ENCODE assay signal across 1 cellular context in the genomic region with DNA sequence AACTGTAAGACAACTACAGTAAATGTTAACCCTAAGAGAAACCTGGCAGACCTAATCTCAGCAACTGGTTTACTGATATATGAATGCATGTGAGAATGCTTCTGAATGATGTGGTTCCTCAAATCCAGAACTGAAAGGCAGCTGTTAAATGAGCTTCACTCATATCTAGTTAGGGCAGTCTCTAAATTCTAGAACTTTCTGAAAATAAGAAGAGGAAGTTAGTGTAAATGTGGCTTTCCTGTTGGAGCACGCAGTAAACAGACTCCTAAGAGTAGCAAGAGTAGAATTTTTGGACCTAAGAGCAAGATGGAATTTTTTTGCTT.
TF ChIP-seq lines count a peak whose summit lies in the region.

No MANE protein-coding gene starts in this region.

TF ChIP-seq in SK-N-SH treated with all-trans-retinoic acid at 6 μM for 48 hours, 23 proteins besides CTCF, POLR2A, EP300 and RAD21 (continued from another document):
- TF ChIP-seq, protein P1, sequence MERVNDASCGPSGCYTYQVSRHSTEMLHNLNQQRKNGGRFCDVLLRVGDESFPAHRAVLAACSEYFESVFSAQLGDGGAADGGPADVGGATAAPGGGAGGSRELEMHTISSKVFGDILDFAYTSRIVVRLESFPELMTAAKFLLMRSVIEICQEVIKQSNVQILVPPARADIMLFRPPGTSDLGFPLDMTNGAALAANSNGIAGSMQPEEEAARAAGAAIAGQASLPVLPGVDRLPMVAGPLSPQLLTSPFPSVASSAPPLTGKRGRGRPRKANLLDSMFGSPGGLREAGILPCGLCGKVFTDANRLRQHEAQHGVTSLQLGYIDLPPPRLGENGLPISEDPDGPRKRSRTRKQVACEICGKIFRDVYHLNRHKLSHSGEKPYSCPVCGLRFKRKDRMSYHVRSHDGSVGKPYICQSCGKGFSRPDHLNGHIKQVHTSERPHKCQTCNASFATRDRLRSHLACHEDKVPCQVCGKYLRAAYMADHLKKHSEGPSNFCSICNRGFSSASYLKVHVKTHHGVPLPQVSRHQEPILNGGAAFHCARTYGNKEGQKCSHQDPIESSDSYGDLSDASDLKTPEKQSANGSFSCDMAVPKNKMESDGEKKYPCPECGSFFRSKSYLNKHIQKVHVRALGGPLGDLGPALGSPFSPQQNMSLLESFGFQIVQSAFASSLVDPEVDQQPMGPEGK (CRISPR knock-in tag; IDR thresholded peaks at IDR 0.05; ENCODE audit: borderline replicate concordance), result no peak
- TF ChIP-seq ZNF565 (CRISPR knock-in tag; conservative IDR thresholded peaks at IDR 0.05; ENCODE audit: low read depth), result no peak
- TF ChIP-seq, protein P2, sequence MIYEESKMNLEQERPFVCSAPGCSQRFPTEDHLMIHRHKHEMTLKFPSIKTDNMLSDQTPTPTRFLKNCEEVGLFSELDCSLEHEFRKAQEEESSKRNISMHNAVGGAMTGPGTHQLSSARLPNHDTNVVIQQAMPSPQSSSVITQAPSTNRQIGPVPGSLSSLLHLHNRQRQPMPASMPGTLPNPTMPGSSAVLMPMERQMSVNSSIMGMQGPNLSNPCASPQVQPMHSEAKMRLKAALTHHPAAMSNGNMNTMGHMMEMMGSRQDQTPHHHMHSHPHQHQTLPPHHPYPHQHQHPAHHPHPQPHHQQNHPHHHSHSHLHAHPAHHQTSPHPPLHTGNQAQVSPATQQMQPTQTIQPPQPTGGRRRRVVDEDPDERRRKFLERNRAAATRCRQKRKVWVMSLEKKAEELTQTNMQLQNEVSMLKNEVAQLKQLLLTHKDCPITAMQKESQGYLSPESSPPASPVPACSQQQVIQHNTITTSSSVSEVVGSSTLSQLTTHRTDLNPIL (CRISPR knock-in tag; IDR thresholded peaks at IDR 0.05; ENCODE audit: low read depth), result no peak
